Comparison of ENCODE assay signal across 18 cellular contexts in the genomic region with DNA sequence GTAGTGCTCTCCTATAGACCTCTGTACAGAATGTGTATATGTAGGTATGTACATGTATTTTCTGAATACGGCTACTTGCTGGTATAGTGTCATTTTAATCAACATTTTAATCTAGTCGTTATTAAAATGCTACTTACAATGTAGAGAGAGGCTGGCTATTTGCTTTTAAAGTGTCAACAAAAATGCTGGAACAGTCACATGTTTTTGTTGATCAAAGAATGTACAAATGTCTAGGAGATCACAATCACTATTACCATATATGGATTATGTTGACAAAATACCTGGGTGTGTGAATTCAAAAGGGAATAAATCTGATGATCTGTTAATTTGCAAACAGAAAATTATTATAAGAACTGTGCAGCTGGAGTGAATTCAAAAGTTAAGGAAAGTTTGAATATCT.
A peak's percentile ranks its signal among the peaks of the same experiment; 100 is the strongest.
DNase-seq lines count a peak whose midpoint lies in the region; ATAC-seq, FAIRE-seq and TF ChIP-seq lines count a peak whose summit lies in the region.
"Had no signal": no experiment of that assay in that cellular context is flagged by ENCODE, and none has a peak within 500 bp of the region (broad histone marks: within the 10 kb centered on the region; RNA-seq: fewer than 3 reads in every experiment).

No MANE protein-coding gene starts in this region.

- TF ChIP-seq CTCF in LNCaP clone FGC (IDR thresholded peaks at IDR 0.05; ENCODE audit: control insufficient read depth, extremely low read depth, insufficient read depth) (no peak), right lobe of liver (IDR thresholded peaks at IDR 0.05) (no peak)

- H3K4me3 ChIP-seq in LNCaP clone FGC (ENCODE audit: low read depth, low read length) = no peak overlapping the region
- no peak overlapping the region for H3K4me3 ChIP-seq in right lobe of liver
- H3K4me3 ChIP-seq: BLaER1, GM23338 had no signal

- H3K4me1 ChIP-seq in right lobe of liver = peaks cover 0 to 22% (median 7%) of the 10 kb centered on the region in 4 donors
- H3K4me1 ChIP-seq: BLaER1, Caco-2 had no signal

- WGBS in right lobe of liver (ENCODE audit: insufficient coverage, low coverage, low lambda C conversion rate, missing lambda C conversion rate) = 48% methylated on average over 2 of the region's 2 CpGs

- peak; percentile 78 to 87 (median 84) for ATAC-seq in right lobe of liver
- no peak for ATAC-seq in activated CD4-positive, CD25-positive, alpha-beta regulatory T cell treated with anti-CD3 and anti-CD28 coated beads, Interleukin-2, amount 50 U/mL, for 24 hours
- ATAC-seq: CD8-positive, alpha-beta T cell; GM23338; HCT116 had no signal

- H3K36me3 ChIP-seq in right lobe of liver = no peaks in the 10 kb centered on the region
- H3K36me3 ChIP-seq: BLaER1 had no signal

- intact Hi-C loops in right lobe of liver (cut with DNase I) = no loop called here

- peak overlapping the region in 2 of 3 donors; percentile 46 to 81 for H3K27ac ChIP-seq in right lobe of liver
- H3K27ac ChIP-seq: BLaER1, C4-2B had no signal

- FAIRE-seq in GM12891 (lab: Jason Lieb, UNC) (peak; percentile 5), urothelium cell line (lab: Jason Lieb, UNC) (peak; percentile 13)
- FAIRE-seq: GM12892 had no signal

- no peaks in the 10 kb centered on the region for H3K9me3 ChIP-seq in right lobe of liver

- no peaks in the 10 kb centered on the region for H3K27me3 ChIP-seq in right lobe of liver
- H3K27me3 ChIP-seq: BLaER1 had no signal

- DNase-seq in GM12891 (ENCODE audit: insufficient read length, low spot score) (no peak), LNCaP clone FGC (ENCODE audit: low read depth) (peak; percentile 21), right lobe of liver (no peak), urothelium cell line (ENCODE audit: low spot score) (no peak), H4 (ENCODE audit: low spot score) (no peak), GM19238 (ENCODE audit: insufficient read length, low spot score) (no peak)
- DNase-seq: Caco-2; CD4-positive, CD25-positive, alpha-beta regulatory T cell; CD8-positive, alpha-beta T cell; DMS153; GF-D8; H7 had no signal

- TF ChIP-seq POLR2A in GM12891 (IDR thresholded peaks at IDR 0.05; ENCODE audit: low read depth, low read length) (no peak), right lobe of liver (IDR thresholded peaks at IDR 0.05) (no peak)

TF ChIP-seq in GM12891, 5 proteins besides CTCF, POLR2A, EP300 and RAD21:
- TF ChIP-seq TAF1 (IDR thresholded peaks at IDR 0.05; ENCODE audit: low read depth, low read length) (no peak), PAX5 (IDR thresholded peaks at IDR 0.05; ENCODE audit: insufficient read depth, low read length, severe bottlenecking) (no peak), POLR2AphosphoS5 (IDR thresholded peaks at IDR 0.05; ENCODE audit: low read depth, low read length) (no peak), POU2F2 (IDR thresholded peaks at IDR 0.05; ENCODE audit: low read depth, low read length) (no peak)
TF ChIP-seq in GM12891: peak in this region for 0.

Comparison
In these comparisons a context has a peak if more than half of its experiments do, and no peak if none do; other contexts are left out.
1. ATAC-seq: peak in right lobe of liver (4 of 4); none in activated CD4-positive, CD25-positive, alpha-beta regulatory T cell treated with anti-CD3 and anti-CD28 coated beads, Interleukin-2, amount 50 U/mL, for 24 hours (0 of 2).